ENCODE assay signal across 14 cellular contexts in genomic region chr3:169144691-169145090, GRCh38.
DNase-seq lines count a peak whose midpoint lies in the region; TF ChIP-seq lines count a peak whose summit lies in the region.
"Had no signal": no experiment of that assay in that cellular context is flagged by ENCODE, and none has a peak within 500 bp of the region (broad histone marks: within the 10 kb centered on the region; RNA-seq: fewer than 3 reads in every experiment).

No MANE protein-coding gene starts in this region.

- TF ChIP-seq EP300 in suprapubic skin (IDR thresholded peaks at IDR 0.05): no peak

- H3K4me3 ChIP-seq in breast epithelium (peak overlapping the region in 2 of 3 donors; percentile 4 to 55), kidney epithelial cell (ENCODE audit: low read depth, low read length) (peak overlapping the region; percentile 95), suprapubic skin (peak overlapping the region; percentile 17)

- TF ChIP-seq CTCF in breast epithelium (IDR thresholded peaks at IDR 0.05): no peak
- no peak for TF ChIP-seq CTCF in kidney epithelial cell (IDR thresholded peaks at IDR 0.05; ENCODE audit: insufficient read depth, low read length, poor library complexity, severe bottlenecking)
- TF ChIP-seq CTCF in suprapubic skin (IDR thresholded peaks at IDR 0.05): no peak

- DNase-seq in OCI-M1 (lab: John Stamatoyannopoulos, UW) (peak; percentile 4), breast epithelium (ENCODE audit: low spot score in 2 of 2) (no peak), kidney epithelial cell (ENCODE audit: low read depth) (no peak), suprapubic skin (ENCODE audit: low spot score in 2 of 2) (no peak), NCI-H69 (lab: John Stamatoyannopoulos, UW) (no peak), immature natural killer cell (no peak), NCI-H2081 (lab: John Stamatoyannopoulos, UW) (no peak)
- DNase-seq: activated T-cell treated with anti-CD3 and anti-CD28 coated beads, Interleukin-2, amount 50 U/mL, for 72 hours; anterior cingulate cortex; CD4-positive, alpha-beta memory T cell; NCI-H187 treated with DMSO at 0.1 percent for 48 hours; NK-92 treated with Interleukin-12 subunit alpha and Interleukin-12 subunit beta, amount 100 ng/mL, for 24 hours had no signal

- no peak overlapping the region for H3K4me3 Mint-ChIP-seq in immature natural killer cell
- H3K4me3 Mint-ChIP-seq: activated T-cell treated with anti-CD3 and anti-CD28 coated beads, Interleukin-2, amount 50 U/mL, for 72 hours; CD4-positive, alpha-beta memory T cell; stimulated activated memory B cell treated with anti-CD40 and anti-IgM and Interleukin-4, amounts not matched to agents 10 μg/mL and 1 μg/mL and 100 μg/mL, for 72 hours had no signal

- TF ChIP-seq POLR2A in breast epithelium (IDR thresholded peaks at IDR 0.05) (no peak), suprapubic skin (IDR thresholded peaks at IDR 0.05) (no peak)

- no peaks in the 10 kb centered on the region for H3K36me3 ChIP-seq in breast epithelium
- H3K36me3 ChIP-seq in kidney epithelial cell (ENCODE audit: control insufficient read depth, insufficient read depth, low read length): no peaks in the 10 kb centered on the region
- no peaks in the 10 kb centered on the region for H3K36me3 ChIP-seq in suprapubic skin

- H3K4me1 ChIP-seq in breast epithelium: no peaks in the 10 kb centered on the region
- H3K4me1 ChIP-seq in suprapubic skin: peaks cover 33% of the 10 kb centered on the region

- WGBS in suprapubic skin: 67% methylated on average over 1 of the region's 1 CpG

- peaks cover 22 to 23% (median 22%) of the 10 kb centered on the region in 3 donors for H3K27me3 Mint-ChIP-seq in immature natural killer cell (ENCODE audit: low read depth in 3 of 3)

- H3K9me3 ChIP-seq in breast epithelium (no peaks in the 10 kb centered on the region), suprapubic skin (no peaks in the 10 kb centered on the region)

- H3K9me3 Mint-ChIP-seq in immature natural killer cell: peaks cover 0 to 14% (median 4%) of the 10 kb centered on the region in 6 donors
- H3K9me3 Mint-ChIP-seq: activated T-cell treated with anti-CD3 and anti-CD28 coated beads, Interleukin-2, amount 50 U/mL, for 72 hours had no signal

- H3K4me1 Mint-ChIP-seq in immature natural killer cell: peaks cover 18 to 35% of the 10 kb centered on the region in 2 donors

- intact Hi-C loops in breast epithelium (cut with DNase I; ENCODE audit: low total_unique reads): loop anchor here (5.0 kb wide), 1 partner anchor 518 kb away; the partner anchor contains the start of gene MECOM

- no peak overlapping the region for H3K27ac ChIP-seq in breast epithelium
- no peak overlapping the region for H3K27ac ChIP-seq in suprapubic skin
- H3K27ac ChIP-seq: KMS-11 had no signal

- H3K27me3 ChIP-seq in breast epithelium (peaks cover 0 to 80% of the 10 kb centered on the region in 2 donors), kidney epithelial cell (ENCODE audit: control insufficient read depth, insufficient read depth, low read length) (no peaks in the 10 kb centered on the region), suprapubic skin (peaks cover 91% of the 10 kb centered on the region)

- peaks cover 0 to 8% (median 0%) of the 10 kb centered on the region in 3 donors for H3K36me3 Mint-ChIP-seq in immature natural killer cell
- H3K36me3 Mint-ChIP-seq: CD4-positive, alpha-beta memory T cell; stimulated activated memory B cell treated with anti-CD40 and anti-IgM and Interleukin-4, amounts not matched to agents 10 μg/mL and 1 μg/mL and 100 μg/mL, for 72 hours had no signal

- no peak overlapping the region for H3K27ac Mint-ChIP-seq in immature natural killer cell
- H3K27ac Mint-ChIP-seq: activated T-cell treated with anti-CD3 and anti-CD28 coated beads, Interleukin-2, amount 50 U/mL, for 72 hours; CD4-positive, alpha-beta memory T cell; stimulated activated memory B cell treated with anti-CD40 and anti-IgM and Interleukin-4, amounts not matched to agents 10 μg/mL and 1 μg/mL and 100 μg/mL, for 72 hours had no signal

Comparison
In these comparisons a context has a peak if more than half of its experiments do, and no peak if none do; other contexts are left out.
1. H3K4me3 ChIP-seq: peak in every context shown above with its lines; median percentile 95 in kidney epithelial cell; 30 in breast epithelium; 17 in suprapubic skin.